ENCODE assay signal across 32 cellular contexts in the genomic region with DNA sequence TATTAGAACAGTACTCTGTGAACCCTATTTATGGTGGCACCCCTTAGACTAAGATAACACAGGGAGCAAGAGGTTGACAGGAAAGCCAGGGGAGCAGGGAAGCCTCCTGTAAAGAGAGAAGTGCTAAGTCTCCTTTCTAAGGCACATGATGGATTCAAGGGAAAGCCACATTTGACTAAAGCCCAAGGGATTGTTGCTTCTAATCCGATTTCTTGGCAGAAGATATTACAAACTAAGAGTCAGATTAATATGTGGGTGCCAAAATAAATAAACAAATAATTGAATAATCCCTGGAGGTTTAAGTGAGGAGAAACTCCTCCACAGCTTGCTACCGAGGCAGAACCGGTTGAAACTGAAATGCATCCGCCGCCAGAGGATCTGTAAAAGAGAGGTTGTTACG.
"Had no signal": no experiment of that assay in that cellular context is flagged by ENCODE, and none has a peak within 500 bp of the region (broad histone marks: within the 10 kb centered on the region; RNA-seq: fewer than 3 reads in every experiment).

No MANE protein-coding gene starts in this region.

- H3K4me3 ChIP-seq: body of pancreas, breast epithelium, cardiac muscle cell, colonic mucosa, esophagus squamous epithelium, gastroesophageal sphincter, heart right ventricle, hepatocyte had no signal

- H3K4me1 ChIP-seq: body of pancreas, breast epithelium, colonic mucosa, esophagus squamous epithelium, gastroesophageal sphincter, heart right ventricle had no signal

- H3K9me3 Mint-ChIP-seq: activated CD4-positive, alpha-beta T cell treated with anti-CD3 and anti-CD28 coated beads, Interleukin-2, amount 10 ng/mL, durations not matched to agents 7 days and 5 days; activated T-cell treated with anti-CD3 and anti-CD28 coated beads, Interleukin-2, amount 50 U/mL, for 24 hours; T-helper 1 cell treated with Interleukin-12 subunit alpha and Interleukin-12 subunit beta and Interleukin-4 antibody, amounts not matched to agents 30 μg/mL and 1 μg/mL, for 36 hours had no signal

- H3K27me3 Mint-ChIP-seq: activated CD4-positive, alpha-beta memory T cell treated with anti-CD3 and anti-CD28 coated beads, Interleukin-2, amount 10 ng/mL, durations not matched to agents 7 days and 5 days; activated CD4-positive, alpha-beta T cell treated with anti-CD3 and anti-CD28 coated beads, Interleukin-2, amount 10 ng/mL, durations not matched to agents 7 days and 5 days; activated naive CD8-positive, alpha-beta T cell; activated T-cell treated with anti-CD3 and anti-CD28 coated beads, Interleukin-2, amount 50 U/mL, for 24 hours; activated T-helper 17 cell treated with anti-CD3 and anti-CD28 coated beads, Interleukin-2, amount 50 U/mL, for 72 hours had no signal

- H3K27ac Mint-ChIP-seq: activated CD4-positive, alpha-beta memory T cell treated with anti-CD3 and anti-CD28 coated beads, Interleukin-2, amount 10 ng/mL, durations not matched to agents 7 days and 5 days; activated CD4-positive, alpha-beta T cell treated with anti-CD3 and anti-CD28 coated beads, Interleukin-2, amount 10 ng/mL, durations not matched to agents 7 days and 5 days; activated naive CD8-positive, alpha-beta T cell; activated T-cell treated with anti-CD3 and anti-CD28 coated beads, Interleukin-2, amount 50 U/mL, for 24 hours; activated T-helper 17 cell treated with anti-CD3 and anti-CD28 coated beads, Interleukin-2, amount 50 U/mL, for 72 hours; T-helper 1 cell treated with Interleukin-12 subunit alpha and Interleukin-12 subunit beta and Interleukin-4 antibody, amounts not matched to agents 30 μg/mL and 1 μg/mL, for 36 hours; WTC11 had no signal

- H3K4me3 Mint-ChIP-seq: activated CD4-positive, alpha-beta memory T cell treated with anti-CD3 and anti-CD28 coated beads, Interleukin-2, amount 10 ng/mL, durations not matched to agents 7 days and 5 days; activated CD4-positive, alpha-beta T cell treated with anti-CD3 and anti-CD28 coated beads, Interleukin-2, amount 10 ng/mL, durations not matched to agents 7 days and 5 days; activated naive CD8-positive, alpha-beta T cell; activated T-cell treated with anti-CD3 and anti-CD28 coated beads, Interleukin-2, amount 50 U/mL, for 24 hours; activated T-helper 17 cell treated with anti-CD3 and anti-CD28 coated beads, Interleukin-2, amount 50 U/mL, for 72 hours; T-helper 1 cell treated with Interleukin-12 subunit alpha and Interleukin-12 subunit beta and Interleukin-4 antibody, amounts not matched to agents 30 μg/mL and 1 μg/mL, for 36 hours; WTC11 had no signal

- H3K4me1 Mint-ChIP-seq: activated CD4-positive, alpha-beta memory T cell treated with anti-CD3 and anti-CD28 coated beads, Interleukin-2, amount 10 ng/mL, durations not matched to agents 7 days and 5 days; activated CD4-positive, alpha-beta T cell treated with anti-CD3 and anti-CD28 coated beads, Interleukin-2, amount 10 ng/mL, durations not matched to agents 7 days and 5 days; activated T-helper 17 cell treated with anti-CD3 and anti-CD28 coated beads, Interleukin-2, amount 50 U/mL, for 72 hours; WTC11 had no signal

- H3K27me3 ChIP-seq: body of pancreas, cardiac muscle cell, colonic mucosa, esophagus squamous epithelium, hepatocyte had no signal

- H3K9me3 ChIP-seq: body of pancreas, breast epithelium, colonic mucosa, esophagus squamous epithelium, gastroesophageal sphincter, heart right ventricle had no signal

- H3K36me3 Mint-ChIP-seq: activated naive CD8-positive, alpha-beta T cell had no signal

- H3K27ac ChIP-seq: body of pancreas, breast epithelium, cardiac muscle cell, colonic mucosa, epithelial cell of prostate, esophagus squamous epithelium, gastroesophageal sphincter, heart right ventricle, hepatocyte had no signal

- DNase-seq: activated CD4-positive, alpha-beta memory T cell treated with anti-CD3 and anti-CD28 coated beads, Interleukin-2, amount 10 ng/mL, durations not matched to agents 7 days and 5 days; activated CD4-positive, alpha-beta T cell treated with anti-CD3 and anti-CD28 coated beads for 1 hour; activated CD4-positive, alpha-beta T cell treated with anti-CD3 and anti-CD28 coated beads for 4 hours; activated CD4-positive, alpha-beta T cell treated with anti-CD3 and anti-CD28 coated beads, Interleukin-2, amount 10 ng/mL, durations not matched to agents 7 days and 5 days; activated CD4-positive, alpha-beta T cell treated with anti-CD3 and anti-CD28 coated beads, Interleukin-2, amount 50 U/mL, for 4 hours; activated CD8-positive, alpha-beta memory T cell treated with anti-CD3 and anti-CD28 coated beads, Interleukin-2, amount 50 U/mL, for 48 hours; activated effector memory CD4-positive, alpha-beta T cell treated with Interleukin-2 at 50 U/mL for 16 hours; activated gamma-delta T cell treated with Interleukin-2 at 50 U/mL for 16 hours; activated naive CD4-positive, alpha-beta T cell treated with anti-CD3 and anti-CD28 coated beads, Interleukin-2, amount 50 U/mL, for 16 hours; activated naive CD4-positive, alpha-beta T cell treated with Interleukin-2 at 50 U/mL for 16 hours; activated T-cell treated with anti-CD3 and anti-CD28 coated beads for 4 hours; activated T-cell treated with anti-CD3 and anti-CD28 coated beads, Interleukin-2, amount 50 U/mL, for 24 hours; amniotic stem cell; anterior cingulate cortex; body of pancreas; central memory CD4-positive, alpha-beta T cell; cerebellar nuclear complex; colonic mucosa; effector CD8-positive, alpha-beta T cell; esophagus squamous epithelium; foreskin melanocyte; heart right ventricle; T1000 had no signal

- ATAC-seq: activated T-helper 17 cell treated with anti-CD3 and anti-CD28 coated beads, Interleukin-2, amount 50 U/mL, for 72 hours; body of pancreas; gastroesophageal sphincter; heart right ventricle; WTC11 had no signal

- H3K36me3 ChIP-seq: breast epithelium, cardiac muscle cell, colonic mucosa, esophagus squamous epithelium, gastroesophageal sphincter, heart right ventricle had no signal
